14 cellular contexts compared by ENCODE assay signal in genomic region chr16:85188822-85189672, GRCh38.
"Had no signal": no experiment of that assay in that cellular context is flagged by ENCODE, and none has a peak within 500 bp of the region (broad histone marks: within the 10 kb centered on the region; RNA-seq: fewer than 3 reads in every experiment).

No MANE protein-coding gene starts in this region.

- H3K4me3 ChIP-seq: coronary artery, left lung, suprapubic skin, upper lobe of left lung had no signal

- H3K36me3 ChIP-seq: suprapubic skin, upper lobe of left lung had no signal

- H3K4me1 ChIP-seq: left lung had no signal

- H3K27me3 ChIP-seq: left lung, suprapubic skin, upper lobe of left lung had no signal

- DNase-seq: activated CD4-positive, alpha-beta memory T cell treated with anti-CD3 and anti-CD28 coated beads for 36 hours; activated naive CD4-positive, alpha-beta T cell treated with Interleukin-2 at 50 U/mL for 16 hours; activated naive CD8-positive, alpha-beta T cell treated with anti-CD3 and anti-CD28 coated beads, Interleukin-2, amount 50 U/mL, for 24 hours; central memory CD4-positive, alpha-beta T cell; effector memory CD4-positive, alpha-beta T cell; erythroblast; head of caudate nucleus; stimulated activated CD4-positive, alpha-beta T cell treated with anti-CD3 and anti-CD28 coated beads, Interleukin-4, amount 100 ng/mL, for 1 hour; stimulated activated CD8-positive, alpha-beta memory T cell treated with anti-CD3 and anti-CD28 coated beads, Interleukin-4, amount 100 ng/mL, for 48 hours; stimulated activated naive CD8-positive, alpha-beta T cell treated with anti-CD3 and anti-CD28 coated beads, Interleukin-15, Interleukin-2, amounts not matched to agents 100 U/mL and 50 U/mL, for 24 hours; upper lobe of left lung had no signal

- H3K27ac ChIP-seq: coronary artery, left lung, suprapubic skin, upper lobe of left lung had no signal

- ATAC-seq: activated naive CD8-positive, alpha-beta T cell treated with anti-CD3 and anti-CD28 coated beads, Interleukin-2, amount 50 U/mL, for 24 hours; left lung; stimulated activated naive CD8-positive, alpha-beta T cell treated with anti-CD3 and anti-CD28 coated beads, Interleukin-15, Interleukin-2, amounts not matched to agents 100 U/mL and 50 U/mL, for 24 hours had no signal

- H3K4me1 Mint-ChIP-seq: activated naive CD8-positive, alpha-beta T cell treated with anti-CD3 and anti-CD28 coated beads, Interleukin-2, amount 50 U/mL, for 24 hours had no signal

- H3K27ac Mint-ChIP-seq: activated CD4-positive, alpha-beta memory T cell treated with anti-CD3 and anti-CD28 coated beads for 36 hours; activated naive CD8-positive, alpha-beta T cell treated with anti-CD3 and anti-CD28 coated beads, Interleukin-2, amount 50 U/mL, for 24 hours had no signal

- H3K4me3 Mint-ChIP-seq: activated CD4-positive, alpha-beta memory T cell treated with anti-CD3 and anti-CD28 coated beads for 36 hours; activated naive CD8-positive, alpha-beta T cell treated with anti-CD3 and anti-CD28 coated beads, Interleukin-2, amount 50 U/mL, for 24 hours had no signal
